Comparison of ENCODE assay signal across 10 cellular contexts in the genomic region with DNA sequence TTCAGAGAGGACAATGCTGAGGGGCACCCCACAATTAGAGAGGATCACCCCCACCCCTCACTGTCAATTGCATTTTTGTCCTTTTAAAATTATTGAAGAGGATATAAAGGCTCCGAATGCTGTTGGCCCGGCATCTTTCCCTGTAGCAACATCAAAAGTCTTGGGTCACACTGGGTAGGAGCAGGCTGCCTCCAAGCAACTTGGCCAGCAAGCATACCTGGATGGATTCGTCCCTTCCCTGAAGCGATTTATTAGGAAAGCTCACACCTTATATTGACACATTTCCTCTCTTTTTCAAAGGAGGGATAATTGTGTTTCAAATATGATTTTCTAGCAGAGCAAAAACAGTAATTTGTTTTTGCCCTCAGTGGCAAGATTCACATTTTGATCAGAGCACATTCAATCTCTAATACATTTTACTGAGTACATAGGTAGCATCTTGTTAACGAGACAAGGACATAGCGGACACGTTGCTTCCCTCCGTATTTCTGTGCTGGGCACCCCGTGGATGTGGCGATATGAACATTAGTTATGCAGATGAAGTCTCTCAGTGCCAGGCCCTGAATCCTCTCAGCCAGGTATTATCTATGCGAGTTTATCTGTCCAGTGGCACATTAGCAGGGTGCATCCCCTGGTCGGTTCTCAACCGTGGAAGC.
"Had no signal": no experiment of that assay in that cellular context is flagged by ENCODE, and none has a peak within 500 bp of the region (broad histone marks: within the 10 kb centered on the region; RNA-seq: fewer than 3 reads in every experiment).

No MANE protein-coding gene starts in this region.

- H3K36me3 ChIP-seq: heart left ventricle, neutrophil had no signal

- ATAC-seq: heart left ventricle; stimulated activated naive B cell treated with anti-CD40 and anti-IgM and Interleukin-4, amounts not matched to agents 10 μg/mL and 1 μg/mL and 100 μg/mL, for 72 hours had no signal

- H3K27ac ChIP-seq: heart left ventricle, neutrophil had no signal

- H3K27me3 ChIP-seq: neutrophil had no signal

- H3K9me3 ChIP-seq: heart left ventricle, neutrophil had no signal

- H3K4me3 ChIP-seq: coronary artery, heart left ventricle had no signal

- DNase-seq: activated CD4-positive, alpha-beta T cell treated with anti-CD3 and anti-CD28 coated beads, Interleukin-2, amount 50 U/mL, for 1 hour; activated CD8-positive, alpha-beta memory T cell treated with anti-CD3 and anti-CD28 coated beads for 24 hours; activated naive CD8-positive, alpha-beta T cell treated with anti-CD3 and anti-CD28 coated beads, Interleukin-2, amount 10 ng/mL, durations not matched to agents 7 days and 5 days; effector CD8-positive, alpha-beta T cell; heart left ventricle; retina; stimulated activated naive B cell treated with anti-CD40 and anti-IgM and Interleukin-4, amounts not matched to agents 10 μg/mL and 1 μg/mL and 100 μg/mL, for 72 hours; trophoblast cell had no signal

- H3K4me1 ChIP-seq: heart left ventricle had no signal
